Comparison of ENCODE assay signal across 16 cellular contexts in genomic region chr5:137365126-137365865, GRCh38.
DNase-seq lines count a peak whose midpoint lies in the region; ATAC-seq and TF ChIP-seq lines count a peak whose summit lies in the region.
"Had no signal": no experiment of that assay in that cellular context is flagged by ENCODE, and none has a peak within 500 bp of the region (broad histone marks: within the 10 kb centered on the region; RNA-seq: fewer than 3 reads in every experiment).

No MANE protein-coding gene starts in this region.

- intact Hi-C loops in left colon (cut with DNase I, micrococcal nuclease) = no loop called here

- no peak overlapping the region for H3K4me3 ChIP-seq in fibroblast of the aortic adventitia (ENCODE audit: low read depth, low read length)
- H3K4me3 ChIP-seq: BLaER1 treated with 17β-estradiol and CSF1 and Interleukin-3, amounts not matched to agents 10 nM and 100 nM had no signal

- H3K27ac ChIP-seq in RWPE1 = no peak overlapping the region
- H3K27ac ChIP-seq: BLaER1 treated with 17β-estradiol and CSF1 and Interleukin-3, amounts not matched to agents 10 nM and 100 nM had no signal

- CTCF ChIA-PET in RWPE1 (lab: Yijun Ruan, JAX) = interaction anchor here (0.6 kb wide), 1 partner anchor 17 kb away, joined by 3 read pairs; no protein-coding TSS in a partner anchor

- no peak for ATAC-seq in SK-N-SH treated with all-trans-retinoic acid at 6 μM for 48 hours
- no peak for ATAC-seq in left colon
- no peak for ATAC-seq in GM18498 (IDR thresholded peaks at IDR 0.05; ENCODE audit: unreplicated experiment)
- ATAC-seq in HG03097 (IDR thresholded peaks at IDR 0.05; ENCODE audit: low FRiP score, unreplicated experiment) = no peak

- TF ChIP-seq CTCF in fibroblast of the aortic adventitia (IDR thresholded peaks at IDR 0.05; ENCODE audit: insufficient read depth, low read length) (no peak), RWPE1 (conservative IDR thresholded peaks at IDR 0.05; ENCODE audit: low read depth) (no peak)

- DNase-seq in GM03348 (ENCODE audit: low spot score) (peak; percentile 57), fibroblast of the aortic adventitia (ENCODE audit: low read depth) (peak; percentile 39), left colon (no peak), RWPE1 (ENCODE audit: low spot score) (no peak)
- DNase-seq: CD8-positive, alpha-beta memory T cell; DND-41; Kasumi-1; NCI-H1105 treated with DMSO at 0.1 percent for 48 hours; NCI-H1694 treated with DMSO at 0.1 percent for 48 hours; NCI-H226; NCI-H524 treated with DMSO at 0.1 percent for 48 hours; SIG-M5 had no signal

- POLR2A ChIA-PET in RWPE1 (lab: Yijun Ruan, JAX; ENCODE audit: low non-redundant PET) = no interaction called here

TF ChIP-seq in SK-N-SH treated with all-trans-retinoic acid at 6 μM for 48 hours, 23 proteins besides CTCF, POLR2A, EP300 and RAD21:
- peak; percentile 59 for TF ChIP-seq ISL1 (CRISPR knock-in tag; IDR thresholded peaks at IDR 0.05)
- TF ChIP-seq, protein P1, sequence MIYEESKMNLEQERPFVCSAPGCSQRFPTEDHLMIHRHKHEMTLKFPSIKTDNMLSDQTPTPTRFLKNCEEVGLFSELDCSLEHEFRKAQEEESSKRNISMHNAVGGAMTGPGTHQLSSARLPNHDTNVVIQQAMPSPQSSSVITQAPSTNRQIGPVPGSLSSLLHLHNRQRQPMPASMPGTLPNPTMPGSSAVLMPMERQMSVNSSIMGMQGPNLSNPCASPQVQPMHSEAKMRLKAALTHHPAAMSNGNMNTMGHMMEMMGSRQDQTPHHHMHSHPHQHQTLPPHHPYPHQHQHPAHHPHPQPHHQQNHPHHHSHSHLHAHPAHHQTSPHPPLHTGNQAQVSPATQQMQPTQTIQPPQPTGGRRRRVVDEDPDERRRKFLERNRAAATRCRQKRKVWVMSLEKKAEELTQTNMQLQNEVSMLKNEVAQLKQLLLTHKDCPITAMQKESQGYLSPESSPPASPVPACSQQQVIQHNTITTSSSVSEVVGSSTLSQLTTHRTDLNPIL (CRISPR knock-in tag; IDR thresholded peaks at IDR 0.05; ENCODE audit: low read depth) = no peak

Comparison
In these comparisons a context has a peak if more than half of its experiments do, and no peak if none do; other contexts are left out.
1. DNase-seq: peak in GM03348 (single experiment) and fibroblast of the aortic adventitia (single experiment); none in left colon (0 of 2) and RWPE1 (single experiment).